8 cellular contexts compared by ENCODE assay signal in the genomic region with DNA sequence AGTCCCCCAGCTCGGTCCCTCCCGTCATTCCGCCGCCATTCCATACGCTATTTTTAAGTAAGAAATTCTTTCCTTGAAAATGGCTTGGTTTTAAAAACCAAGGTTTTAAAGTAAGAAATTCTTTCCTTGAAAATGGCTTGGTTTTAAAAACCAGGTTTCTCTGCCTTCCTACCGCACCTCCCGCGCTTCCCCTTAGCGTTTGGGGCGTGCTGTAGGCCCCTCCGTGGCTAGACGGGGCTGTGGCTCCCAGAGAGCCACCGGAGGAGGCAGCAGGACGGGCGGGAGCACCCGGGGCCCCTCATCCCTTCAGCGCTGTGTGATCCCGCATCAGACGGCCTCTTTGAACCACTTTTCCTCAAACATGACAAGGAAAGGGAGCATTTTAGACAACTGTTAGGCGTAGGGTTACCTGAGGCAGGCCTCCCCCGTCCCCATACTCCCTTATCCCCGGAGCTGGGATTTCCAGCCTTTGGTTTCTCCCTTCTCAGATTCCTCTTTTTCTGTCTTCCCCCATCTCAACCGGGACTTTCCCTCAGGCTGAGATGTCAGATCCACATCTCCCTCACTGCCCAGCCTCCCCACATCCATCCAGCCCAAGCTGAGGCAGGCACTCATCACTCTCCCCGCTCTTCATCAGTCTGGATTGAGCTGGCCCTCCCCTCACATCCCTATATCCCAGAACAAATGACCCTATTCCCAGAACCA. TPM values are rescaled to one million over a fixed set of nuclear protein-coding genes. Genes with fewer than 3 reads are reported as not detected.
DNase-seq lines count a peak whose midpoint lies in the region; ATAC-seq and TF ChIP-seq lines count a peak whose summit lies in the region.

No MANE protein-coding gene starts in this region.

- H3K27me3 Mint-ChIP-seq in activated naive CD4-positive, alpha-beta T cell treated with anti-CD3 and anti-CD28 coated beads, Interleukin-2, amount 10 ng/mL, durations not matched to agents 7 days and 5 days = peaks cover 34% of the 10 kb centered on the region

- H3K27me3 ChIP-seq in brain microvascular endothelial cell (replicated peaks) (no peaks in the 10 kb centered on the region), lung (ENCODE audit: control insufficient read depth, insufficient read depth) (no peaks in the 10 kb centered on the region), vagina (no peaks in the 10 kb centered on the region)

- 11 to 12% methylated on average over 24 of the region's 24 CpGs for WGBS in lung, 2 donors

- no peak for TF ChIP-seq POLR2A in vagina (IDR thresholded peaks at IDR 0.05)

- peaks cover 17% of the 10 kb centered on the region for H3K36me3 Mint-ChIP-seq in activated naive CD4-positive, alpha-beta T cell treated with anti-CD3 and anti-CD28 coated beads, Interleukin-2, amount 10 ng/mL, durations not matched to agents 7 days and 5 days

- no peak for ATAC-seq in lung (ENCODE audit: insufficient read depth, low FRiP score)

- in situ Hi-C loops in brain microvascular endothelial cell (cut with HindIII; ENCODE audit: low pct_ligation_motif_present, low sequenced_read_pairs) = no loop called here

- peak overlapping the region; percentile 78 for H3K27ac Mint-ChIP-seq in activated naive CD4-positive, alpha-beta T cell treated with anti-CD3 and anti-CD28 coated beads, Interleukin-2, amount 10 ng/mL, durations not matched to agents 7 days and 5 days

- no peaks in the 10 kb centered on the region for H3K9me3 ChIP-seq in lung (ENCODE audit: control insufficient read depth in 2 of 2, insufficient read depth in 1 of 2, low read length in 1 of 2)
- no peaks in the 10 kb centered on the region for H3K9me3 ChIP-seq in vagina

- intact Hi-C loops in vagina (cut with DNase I) = no loop called here

- H3K36me3 ChIP-seq in brain microvascular endothelial cell (replicated peaks) = no peaks in the 10 kb centered on the region
- no peaks in the 10 kb centered on the region for H3K36me3 ChIP-seq in lung (ENCODE audit: control insufficient read depth in 2 of 2, insufficient read depth in 2 of 2, low read length in 2 of 2)
- H3K36me3 ChIP-seq in vagina = no peaks in the 10 kb centered on the region

- CTCF ChIA-PET in activated naive CD4-positive, alpha-beta T cell treated with anti-CD3 and anti-CD28 coated beads, Interleukin-2, amount 10 ng/mL, durations not matched to agents 7 days and 5 days (lab: Charles Lee) = interaction anchor here (0.7 to 1.1 kb wide), 6 partner anchors 20 to 432 kb away, joined by 3 to 4 read pairs (median 3); no protein-coding TSS in a partner anchor

- peaks cover 51% of the 10 kb centered on the region for H3K4me1 Mint-ChIP-seq in activated naive CD4-positive, alpha-beta T cell treated with anti-CD3 and anti-CD28 coated beads, Interleukin-2, amount 10 ng/mL, durations not matched to agents 7 days and 5 days

- peak overlapping the region; percentile 76 for H3K4me3 ChIP-seq in brain microvascular endothelial cell (ENCODE audit: low read depth, low read length)
- H3K4me3 ChIP-seq in lung = no peak overlapping the region
- H3K4me3 ChIP-seq in vagina = peak overlapping the region; percentile 86 to 93

- H3K27ac ChIP-seq in brain microvascular endothelial cell = peak overlapping the region; percentile 70
- peak overlapping the region; percentile 94 to 99 for H3K27ac ChIP-seq in lung (ENCODE audit: low read depth in 1 of 2, low read length in 1 of 2)
- peak overlapping the region; percentile 97 for H3K27ac ChIP-seq in vagina

- TF ChIP-seq CTCF in brain microvascular endothelial cell (IDR thresholded peaks at IDR 0.05; ENCODE audit: low read depth, low read length, missing control alignments) (no peak), lung (IDR thresholded peaks at IDR 0.05; ENCODE audit: control extremely low read depth, extremely low read depth) (no peak), vagina (IDR thresholded peaks at IDR 0.05) (no peak), GM20000 (IDR thresholded peaks at IDR 0.05; ENCODE audit: extremely low read depth, missing control alignments) (no peak)

- H3K9me3 Mint-ChIP-seq in activated naive CD4-positive, alpha-beta T cell treated with anti-CD3 and anti-CD28 coated beads, Interleukin-2, amount 10 ng/mL, durations not matched to agents 7 days and 5 days = no peaks in the 10 kb centered on the region

- peaks cover 10 to 11% of the 10 kb centered on the region in 2 donors for H3K4me1 ChIP-seq in lung (ENCODE audit: control insufficient read depth in 2 of 2, insufficient read depth in 2 of 2, low read length in 2 of 2)
- peaks cover 30% of the 10 kb centered on the region for H3K4me1 ChIP-seq in vagina

- no peak for DNase-seq in activated naive CD4-positive, alpha-beta T cell treated with anti-CD3 and anti-CD28 coated beads, Interleukin-2, amount 10 ng/mL, durations not matched to agents 7 days and 5 days
- DNase-seq in activated naive CD4-positive, alpha-beta T cell (lab: John Stamatoyannopoulos, UW) = no peak
- DNase-seq in brain microvascular endothelial cell = no peak
- DNase-seq in lung (ENCODE audit: low spot score) = no peak
- no peak for DNase-seq in vagina (ENCODE audit: extremely low spot score in 2 of 2)
- no peak for DNase-seq in activated effector memory CD4-positive, alpha-beta T cell treated with anti-CD3 and anti-CD28 coated beads, Interleukin-2, amount 50 U/mL, for 16 hours
- DNase-seq in NCI-H128 (lab: John Stamatoyannopoulos, UW; ENCODE audit: unreplicated experiment) = no peak
- DNase-seq in GM20000 (ENCODE audit: low spot score) = no peak

- peak overlapping the region; percentile 75 for H3K4me3 Mint-ChIP-seq in activated naive CD4-positive, alpha-beta T cell treated with anti-CD3 and anti-CD28 coated beads, Interleukin-2, amount 10 ng/mL, durations not matched to agents 7 days and 5 days

RNA-seq across cellular contexts. Expression of a gene that starts 0.5 kb away (rescaled TPM):
- total RNA-seq in lung (10 to 100 TPM; 27.5 TPM), vagina (54.5 TPM)
- 10 to 100 TPM; 29.9 to 52.1 TPM for polyA plus RNA-seq in lung
